11 cellular contexts compared by ENCODE assay signal in genomic region chr3:6580808-6581207, GRCh38.
"Had no signal": no experiment of that assay in that cellular context is flagged by ENCODE, and none has a peak within 500 bp of the region (broad histone marks: within the 10 kb centered on the region; RNA-seq: fewer than 3 reads in every experiment).

No MANE protein-coding gene starts in this region.

- H2AFZ ChIP-seq: GM23248, GM23338 had no signal

- H3K4me1 ChIP-seq: HAP-1 had no signal

- H3K4me3 ChIP-seq: GM23248, GM23338, HAP-1 had no signal

- H3K36me3 ChIP-seq: HAP-1 had no signal

- H3K4me2 ChIP-seq: GM23338 had no signal

- ATAC-seq: GM23338, HCT116 had no signal

- FAIRE-seq: H1, H54 had no signal

- H3K9me3 ChIP-seq: HAP-1 had no signal

- H3K9ac ChIP-seq: GM23248 had no signal

- DNase-seq: GM23248, GOT3, H7, H9, HCEC 1CT, HFFc6 had no signal

- H3K27ac ChIP-seq: GM23248 had no signal
